Comparison of ENCODE assay signal across 8 cellular contexts in genomic region chr15:90001683-90002427, GRCh38. TPM values are rescaled to one million over a fixed set of nuclear protein-coding genes. Genes with fewer than 3 reads are reported as not detected.
DNase-seq lines count a peak whose midpoint lies in the region; ATAC-seq and TF ChIP-seq lines count a peak whose summit lies in the region.

No MANE protein-coding gene starts in this region.

- H3K9me3 ChIP-seq in body of pancreas (no peaks in the 10 kb centered on the region), skeletal muscle tissue (ENCODE audit: control insufficient read depth in 3 of 3, low read length in 3 of 3) (no peaks in the 10 kb centered on the region)

- H3K27me3 ChIP-seq in body of pancreas (no peaks in the 10 kb centered on the region), skeletal muscle tissue (ENCODE audit: control insufficient read depth in 3 of 3, insufficient read depth in 3 of 3, low read length in 3 of 3) (no peaks in the 10 kb centered on the region)

- intact Hi-C loops in body of pancreas (cut with DNase I) = no loop called here

- DNase-seq in HuH-7 (ENCODE audit: low spot score) (peak; percentile 82), T1000 (lab: John Stamatoyannopoulos, UW) (peak; percentile 30), body of pancreas (peak; percentile 65 to 72 (median 68))

- H3K4me3 ChIP-seq in body of pancreas = peak overlapping the region; percentile 39 to 75
- peak overlapping the region; percentile 62 for H3K4me3 ChIP-seq in iPS-11a (ENCODE audit: low read depth, low read length)
- peak overlapping the region; percentile 70 to 78 (median 75) for H3K4me3 ChIP-seq in skeletal muscle tissue (ENCODE audit: low read length in 3 of 3)

- TF ChIP-seq CTCF in 22Rv1 (IDR thresholded peaks at IDR 0.05) (no peak), body of pancreas (IDR thresholded peaks at IDR 0.05) (no peak)

- TF ChIP-seq POLR2A in GM15510 (IDR thresholded peaks at IDR 0.05; ENCODE audit: borderline replicate concordance, extremely low read depth, insufficient read length) (peak; percentile 27), body of pancreas (IDR thresholded peaks at IDR 0.05) (peak in 2 of 3 donors; percentile 20 to 33)

- ATAC-seq in body of pancreas (peak; percentile 7), GM18861 (IDR thresholded peaks at IDR 0.05; ENCODE audit: unreplicated experiment) (no peak)

- H3K36me3 ChIP-seq in body of pancreas (replicated peaks in 1 of 2; ENCODE audit: insufficient read depth in 1 of 2, low read depth in 2 of 2) = no peaks in the 10 kb centered on the region
- H3K36me3 ChIP-seq in skeletal muscle tissue (ENCODE audit: control insufficient read depth in 3 of 3, insufficient read depth in 3 of 3, low read length in 3 of 3) = no peaks in the 10 kb centered on the region

- peak overlapping the region in 2 of 3 donors; percentile 23 to 77 for H3K9ac ChIP-seq in skeletal muscle tissue (ENCODE audit: low read depth in 1 of 3, low read length in 3 of 3)

- peaks cover 86% of the 10 kb centered on the region for H3K4me1 ChIP-seq in body of pancreas
- H3K4me1 ChIP-seq in skeletal muscle tissue (ENCODE audit: control insufficient read depth in 3 of 3, insufficient read depth in 3 of 3, low read length in 3 of 3) = peaks cover 40 to 47% (median 42%) of the 10 kb centered on the region in 3 donors

- 0 to 1% methylated on average over 27 to 58 of the region's 89 CpGs for WGBS in body of pancreas, 2 donors

- peak overlapping the region; percentile 69 for H3K27ac ChIP-seq in 22Rv1
- H3K27ac ChIP-seq in body of pancreas = peak overlapping the region; percentile 92 to 99 (median 95)
- H3K27ac ChIP-seq in skeletal muscle tissue (ENCODE audit: low read depth, low read length) = peak overlapping the region; percentile 62

RNA-seq across cellular contexts. Expression of gene ZNF710, which starts 0.7 kb away (rescaled TPM):
- total RNA-seq in body of pancreas (10 to 100 TPM; 18.1 to 34.5 TPM), skeletal muscle tissue (3.7 TPM)

Comparison
In these comparisons a context has a peak if more than half of its experiments do, and no peak if none do; other contexts are left out.
1. DNase-seq: peak in every context shown above with its lines; median percentile 82 in HuH-7; 68 in body of pancreas; 30 in T1000.